ENCODE assay signal across 8 cellular contexts in genomic region chr16:87382023-87382785, GRCh38. TPM values are rescaled to one million over a fixed set of nuclear protein-coding genes. Genes with fewer than 3 reads are reported as not detected.
DNase-seq lines count a peak whose midpoint lies in the region; ATAC-seq and TF ChIP-seq lines count a peak whose summit lies in the region.

No MANE protein-coding gene starts in this region.

- H3K27me3 ChIP-seq in BE2C, result no peaks in the 10 kb centered on the region
- H3K27me3 ChIP-seq in Karpas-422 (ENCODE audit: low read length), result no peaks in the 10 kb centered on the region
- no peaks in the 10 kb centered on the region for H3K27me3 ChIP-seq in dorsolateral prefrontal cortex
- no peaks in the 10 kb centered on the region for H3K27me3 ChIP-seq in naive thymus-derived CD4-positive, alpha-beta T cell (ENCODE audit: control insufficient read depth in 2 of 2, insufficient read depth in 2 of 2, low read length in 2 of 2)

- no peak for DNase-seq in BE2C
- DNase-seq in Karpas-422, result peak; percentile 38
- DNase-seq in dorsolateral prefrontal cortex, result peak in 1 of 10 donors; percentile 38
- DNase-seq in naive thymus-derived CD4-positive, alpha-beta T cell, result no peak
- DNase-seq in NCI-H2081 (lab: John Stamatoyannopoulos, UW), result no peak
- no peak for DNase-seq in ecto neural progenitor cell (ENCODE audit: low spot score)
- DNase-seq in stimulated activated CD4-positive, alpha-beta T cell treated with anti-CD3 and anti-CD28 coated beads, Interleukin-12 subunit alpha, Interleukin-12 subunit beta, amount 100 ng/mL, for 4 hours, result no peak

- ATAC-seq in naive thymus-derived CD4-positive, alpha-beta T cell, result no peak
- ATAC-seq in HG02798 (IDR thresholded peaks at IDR 0.05; ENCODE audit: poor library complexity, unreplicated experiment), result no peak

- CTCF ChIA-PET in naive thymus-derived CD4-positive, alpha-beta T cell (lab: Charles Lee), result interaction anchor here (0.7 to 1.4 kb wide), 3 partner anchors 12 to 35 kb away, joined by 3 read pairs; no protein-coding TSS in a partner anchor

- peaks cover 2 to 8% (median 4%) of the 10 kb centered on the region in 5 donors for H3K36me3 Mint-ChIP-seq in naive thymus-derived CD4-positive, alpha-beta T cell

- H3K27ac ChIP-seq in Karpas-422 (ENCODE audit: low read length) (no peak overlapping the region; the same call in 1 of the 2 replicates), dorsolateral prefrontal cortex (peak overlapping the region in 46 of 59 donors; percentile 6 to 98 (median 94))
- H3K27ac ChIP-seq in naive thymus-derived CD4-positive, alpha-beta T cell (ENCODE audit: low read depth, low read length), result peak overlapping the region; percentile 74

- H3K4me3 ChIP-seq in BE2C (ENCODE audit: low read depth, low read length) (peak overlapping the region; percentile 72), Karpas-422 (ENCODE audit: low read length) (peak overlapping the region; percentile 93), dorsolateral prefrontal cortex (peak overlapping the region; percentile 61 to 94 (median 79))
- H3K4me3 ChIP-seq in naive thymus-derived CD4-positive, alpha-beta T cell (ENCODE audit: low read length), result peak overlapping the region; percentile 61

- H3K27me3 Mint-ChIP-seq in naive thymus-derived CD4-positive, alpha-beta T cell, result peaks cover 0 to 2% (median 0%) of the 10 kb centered on the region in 5 donors

- no peaks in the 10 kb centered on the region for H3K9me2 ChIP-seq in Karpas-422 (replicated peaks; ENCODE audit: insufficient read depth, low read length)

- H3K4me1 ChIP-seq in BE2C (no peaks in the 10 kb centered on the region; the same call in 1 of the 2 replicates), Karpas-422 (ENCODE audit: low read length) (peaks cover 35% of the 10 kb centered on the region)
- peaks cover 15 to 20% of the 10 kb centered on the region in 2 donors for H3K4me1 ChIP-seq in naive thymus-derived CD4-positive, alpha-beta T cell (ENCODE audit: control insufficient read depth in 2 of 2, insufficient read depth in 2 of 2, low read length in 2 of 2)

- H2AFZ ChIP-seq in Karpas-422 (ENCODE audit: low read length), result no peak overlapping the region

- no peaks in the 10 kb centered on the region for H3K9me3 ChIP-seq in BE2C
- H3K9me3 ChIP-seq in Karpas-422 (ENCODE audit: low read length), result no peaks in the 10 kb centered on the region
- H3K9me3 ChIP-seq in naive thymus-derived CD4-positive, alpha-beta T cell (ENCODE audit: control insufficient read depth in 2 of 3, low read length in 3 of 3), result no peaks in the 10 kb centered on the region

- POLR2A ChIA-PET in naive thymus-derived CD4-positive, alpha-beta T cell (lab: Charles Lee), result interaction anchor here (0.6 to 4.2 kb wide), 4 partner anchors 11 to 1605 kb away, joined by 3 to 39 read pairs (median 4); no protein-coding TSS in a partner anchor

- H3K4me1 Mint-ChIP-seq in naive thymus-derived CD4-positive, alpha-beta T cell, result peaks cover 30 to 57% (median 49%) of the 10 kb centered on the region in 7 donors

- peaks cover 20% of the 10 kb centered on the region; the same call in 1 of the 2 replicates for H4K20me1 ChIP-seq in Karpas-422 (ENCODE audit: insufficient read depth, low read depth, low read length)

- intact Hi-C loops in dorsolateral prefrontal cortex (cut with DNase I), result loop anchor here (2.0 to 10.0 kb wide), 3 partner anchors 57 to 817 kb away; partner anchors contain the start of genes C16orf95 (in 2 of the 2) and FOXC2 (in 1 of the 2)
- intact Hi-C loops in naive thymus-derived CD4-positive, alpha-beta T cell (cut with micrococcal nuclease), result loop anchor here (5.0 to 10.0 kb wide), 5 partner anchors 35 to 1073 kb away; partner anchors contain the start of genes ZFPM1 (in 2 of the 2), FOXC2 (in 1 of the 2) and SLC7A5 (in 1 of the 2)

- peak overlapping the region; percentile 92 for H3K9ac ChIP-seq in Karpas-422 (ENCODE audit: low read length)

- H3K9me3 Mint-ChIP-seq in naive thymus-derived CD4-positive, alpha-beta T cell, result peaks cover 0 to 4% (median 0%) of the 10 kb centered on the region in 11 donors

- peak overlapping the region; percentile 77 for H3K4me2 ChIP-seq in Karpas-422 (ENCODE audit: low read depth, low read length, poor library complexity, severe bottlenecking)

- no peak for TF ChIP-seq CTCF in BE2C (IDR thresholded peaks at IDR 0.05; ENCODE audit: low read depth, low read length)
- no peak for TF ChIP-seq CTCF in dorsolateral prefrontal cortex (IDR thresholded peaks at IDR 0.05 in 54 of 56, conservative IDR thresholded peaks at IDR 0.05 in 2 of 56; ENCODE audit: low read depth in 1 of 56, partially characterized antibody in 56 of 56)

- H3K27ac Mint-ChIP-seq in naive thymus-derived CD4-positive, alpha-beta T cell, result peak overlapping the region; percentile 16 to 91 (median 77)

- H3K4me3 Mint-ChIP-seq in naive thymus-derived CD4-positive, alpha-beta T cell, result peak overlapping the region; percentile 73 to 94 (median 87)

- H3K36me3 ChIP-seq in BE2C (no peaks in the 10 kb centered on the region; the same call in 1 of the 2 replicates), Karpas-422 (ENCODE audit: insufficient read depth, low read length) (no peaks in the 10 kb centered on the region)
- peaks cover 0 to 6% (median 0%) of the 10 kb centered on the region in 3 experiments for H3K36me3 ChIP-seq in naive thymus-derived CD4-positive, alpha-beta T cell (ENCODE audit: control insufficient read depth in 2 of 3, insufficient read depth in 3 of 3, low read length in 3 of 3)

- H3K79me2 ChIP-seq in Karpas-422 (ENCODE audit: low read length), result peaks cover 75% of the 10 kb centered on the region

RNA-seq across cellular contexts. Expression of gene FBXO31, which starts 1.4 kb away (rescaled TPM):
- polyA plus RNA-seq in BE2C (2012; ENCODE audit: insufficient read depth, insufficient read length, low read depth), result 36.7 TPM
- 17.1 and 34.3 TPM in 2 replicates for total RNA-seq in Karpas-422 (2014; rRNA removed; shearing (Covaris generic); ENCODE audit: low replicate concordance)
- total RNA-seq in dorsolateral prefrontal cortex, result 100 to 1,000 TPM in 6 of 120 experiments, 10 to 100 TPM in 114; 43.6 to 107 (median 78.8) TPM
- total RNA-seq in naive thymus-derived CD4-positive, alpha-beta T cell, result 10 to 100 TPM; 26.6 to 41.9 (median 39.3) TPM
- 10 to 100 TPM; 16.8 to 30.8 TPM for polyA plus RNA-seq in naive thymus-derived CD4-positive, alpha-beta T cell

RNA-seq across cellular contexts. Expression of gene MAP1LC3B, which starts 9.9 kb away (rescaled TPM):
- polyA plus RNA-seq in BE2C (2012; ENCODE audit: insufficient read depth, insufficient read length, low read depth), result 64.2 TPM
- 30.2 and 56.0 TPM in 2 replicates for total RNA-seq in Karpas-422 (2014; rRNA removed; shearing (Covaris generic); ENCODE audit: low replicate concordance)
- 100 to 1,000 TPM in 115 of 120 experiments, 10 to 100 TPM in 5; 88.4 to 163 (median 131) TPM for total RNA-seq in dorsolateral prefrontal cortex
- total RNA-seq in naive thymus-derived CD4-positive, alpha-beta T cell, result 100 to 1,000 TPM in 1 of 5 experiments, 10 to 100 TPM in 4; 54.5 to 126 (median 59.5) TPM
- 100 to 1,000 TPM in 1 of 2 donors, 10 to 100 TPM in 1; 84.8 to 105 TPM for polyA plus RNA-seq in naive thymus-derived CD4-positive, alpha-beta T cell
